Comparison of ENCODE assay signal across 13 cellular contexts in the genomic region with DNA sequence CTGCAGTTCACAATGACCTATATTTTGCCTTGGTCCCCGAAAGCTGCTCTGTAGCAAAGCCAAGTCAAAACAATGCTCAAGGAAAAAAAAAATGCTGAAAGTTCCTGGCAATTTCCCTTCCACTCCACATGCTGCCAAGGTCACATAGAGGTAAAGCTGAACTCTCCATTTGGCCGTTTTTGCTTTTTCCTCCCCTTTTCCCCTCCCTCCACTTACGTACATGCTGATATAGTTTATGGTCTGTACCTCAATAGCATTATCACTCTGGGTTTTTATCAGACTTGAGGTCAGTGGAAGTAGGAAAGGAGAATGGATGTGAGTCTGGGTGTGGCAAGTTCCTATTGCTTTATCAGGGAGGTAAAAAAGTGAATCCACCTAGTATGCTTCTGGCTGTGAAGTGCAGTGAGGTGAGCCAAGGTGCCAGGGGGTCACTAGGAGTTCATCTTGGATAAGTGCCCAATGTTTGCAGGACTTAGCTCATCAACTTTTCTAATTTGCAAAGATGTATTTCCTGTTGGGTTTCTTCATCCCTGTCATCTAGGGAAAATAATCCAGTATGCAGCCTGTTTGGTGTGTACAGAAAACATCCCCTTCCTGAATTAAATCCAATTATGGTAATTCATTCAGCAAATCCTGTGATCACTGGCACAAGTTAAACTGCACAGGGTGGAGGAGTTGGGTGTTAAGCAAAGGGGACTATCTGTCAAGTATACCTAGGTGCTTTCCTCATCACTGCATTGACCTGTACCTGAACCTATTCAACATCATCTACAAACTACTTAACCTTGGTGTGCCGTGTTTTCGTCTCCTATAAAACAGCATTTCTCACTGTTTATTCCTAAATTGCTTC.
A peak's percentile ranks its signal among the peaks of the same experiment; 100 is the strongest.
DNase-seq lines count a peak whose midpoint lies in the region; ATAC-seq and TF ChIP-seq lines count a peak whose summit lies in the region.
"Had no signal": no experiment of that assay in that cellular context is flagged by ENCODE, and none has a peak within 500 bp of the region (broad histone marks: within the 10 kb centered on the region; RNA-seq: fewer than 3 reads in every experiment).

No MANE protein-coding gene starts in this region.

- peak overlapping the region; percentile 49 for H3K4me2 ChIP-seq in parathyroid adenoma (ENCODE audit: low read length)

- H2AFZ ChIP-seq in parathyroid adenoma = no peak overlapping the region

- H3K27ac ChIP-seq in RWPE2 (ENCODE audit: poor library complexity, severe bottlenecking) (no peak overlapping the region), heart right ventricle (no peak overlapping the region), parathyroid adenoma (peak overlapping the region; percentile 55)

- ATAC-seq in RWPE2 (ENCODE audit: low read depth) = peak; percentile 54
- ATAC-seq in heart right ventricle = peak; percentile 39 to 76 (median 60)
- ATAC-seq in HG03108 (IDR thresholded peaks at IDR 0.05; ENCODE audit: unreplicated experiment) = no peak
- no peak for ATAC-seq in stimulated activated naive CD8-positive, alpha-beta T cell treated with anti-CD3 and anti-CD28 coated beads, Interleukin-15, Interleukin-2, amounts not matched to agents 100 U/mL and 50 U/mL, for 24 hours

- 36 to 41% methylated on average over 5 of the region's 5 CpGs for WGBS in heart right ventricle, 2 donors

- DNase-seq in NCI-H2029 (lab: John Stamatoyannopoulos, UW) = peak; percentile 1
- no peak for DNase-seq in NCI-H2029 treated with DMSO at 0.1 percent for 48 hours (lab: John Stamatoyannopoulos, UW)
- DNase-seq in RWPE2 (ENCODE audit: low spot score) = no peak
- DNase-seq in heart right ventricle = peak in 1 of 2 donors; percentile 5
- no peak for DNase-seq in stimulated activated naive CD8-positive, alpha-beta T cell treated with anti-CD3 and anti-CD28 coated beads, Interleukin-15, Interleukin-2, amounts not matched to agents 100 U/mL and 50 U/mL, for 24 hours
- no peak for DNase-seq in central memory CD4-positive, alpha-beta T cell
- DNase-seq: activated B cell treated with CpG ODN at 0.5 μM for 24 hours; activated CD8-positive, alpha-beta memory T cell treated with anti-CD3 and anti-CD28 coated beads, Interleukin-2, amount 50 U/mL, for 48 hours; activated naive CD4-positive, alpha-beta T cell treated with anti-CD3 and anti-CD28 coated beads, Interleukin-2, amount 10 ng/mL, durations not matched to agents 7 days and 5 days; NCI-H1694; nucleus accumbens had no signal

- H3K36me3 ChIP-seq in RWPE2 (ENCODE audit: low read depth) = no peaks in the 10 kb centered on the region
- no peaks in the 10 kb centered on the region for H3K36me3 ChIP-seq in heart right ventricle
- no peaks in the 10 kb centered on the region for H3K36me3 ChIP-seq in parathyroid adenoma (ENCODE audit: control insufficient read depth, insufficient read depth, low read length)

- intact Hi-C loops in heart right ventricle (cut with DNase I) = no loop called here

- H3K4me1 ChIP-seq in RWPE2 (ENCODE audit: insufficient read depth, poor library complexity, severe bottlenecking) (peaks cover 3% of the 10 kb centered on the region), heart right ventricle (peaks cover 7 to 71% (median 39%) of the 10 kb centered on the region in 9 donors), parathyroid adenoma (peaks cover 30% of the 10 kb centered on the region)

- H3K4me3 ChIP-seq in RWPE2 (ENCODE audit: severe bottlenecking) (no peak overlapping the region), heart right ventricle (no peak overlapping the region), parathyroid adenoma (ENCODE audit: low read depth, low read length) (no peak overlapping the region)

- H3K9ac ChIP-seq in parathyroid adenoma = no peak overlapping the region

- H3K9me3 ChIP-seq in RWPE2 (ENCODE audit: severe bottlenecking) (no peaks in the 10 kb centered on the region), heart right ventricle (no peaks in the 10 kb centered on the region), parathyroid adenoma (ENCODE audit: control insufficient read depth, low read length) (no peaks in the 10 kb centered on the region)

- no peaks in the 10 kb centered on the region for H3K27me3 ChIP-seq in RWPE2 (ENCODE audit: insufficient read depth, poor library complexity, severe bottlenecking)
- no peaks in the 10 kb centered on the region for H3K27me3 ChIP-seq in heart right ventricle
- no peaks in the 10 kb centered on the region for H3K27me3 ChIP-seq in parathyroid adenoma (ENCODE audit: control insufficient read depth, insufficient read depth, low read length)

- TF ChIP-seq CTCF in RWPE2 (IDR thresholded peaks at IDR 0.05; ENCODE audit: poor library complexity, severe bottlenecking) (no peak), heart right ventricle (IDR thresholded peaks at IDR 0.05) (no peak), parathyroid adenoma (IDR thresholded peaks at IDR 0.05) (no peak)

- H3K79me2 ChIP-seq in parathyroid adenoma = no peaks in the 10 kb centered on the region

Comparison
In these comparisons a context has a peak if more than half of its experiments do, and no peak if none do; other contexts are left out.
1. ATAC-seq: peak in RWPE2 (single experiment) and heart right ventricle (8 of 8); none in HG03108 (single experiment) and stimulated activated naive CD8-positive, alpha-beta T cell treated with anti-CD3 and anti-CD28 coated beads, Interleukin-15, Interleukin-2, amounts not matched to agents 100 U/mL and 50 U/mL, for 24 hours (single experiment).